Comparison of ENCODE assay signal across 9 cellular contexts in genomic region chr1:50605186-50605875, GRCh38.
DNase-seq lines count a peak whose midpoint lies in the region; ATAC-seq and TF ChIP-seq lines count a peak whose summit lies in the region.
"Had no signal": no experiment of that assay in that cellular context is flagged by ENCODE, and none has a peak within 500 bp of the region (broad histone marks: within the 10 kb centered on the region; RNA-seq: fewer than 3 reads in every experiment).

No MANE protein-coding gene starts in this region.

- H3K18ac ChIP-seq in IMR-90 (ENCODE audit: low read depth, low read length), result no peak overlapping the region

- CTCF ChIA-PET in IMR-90 (lab: Yijun Ruan, JAX) (interaction anchor here (0.6 to 1.3 kb wide), 10 partner anchors 9 to 436 kb away, joined by 3 to 8 read pairs (median 4); no protein-coding TSS in a partner anchor), PC-3 (lab: Charles Lee) (no interaction called here)

- H2BK120ac ChIP-seq in IMR-90 (ENCODE audit: low read depth, low read length), result no peak overlapping the region

- no peak overlapping the region for H4K5ac ChIP-seq in IMR-90 (ENCODE audit: low read depth, low read length)

- H3K9me3 ChIP-seq in IMR-90 (ENCODE audit: control insufficient read depth, insufficient read depth, low read length) (no peaks in the 10 kb centered on the region), PC-3 (ENCODE audit: low read length) (no peaks in the 10 kb centered on the region), fibroblast of lung (ENCODE audit: control insufficient read depth, insufficient read depth, low read depth, low read length) (no peaks in the 10 kb centered on the region), transverse colon (no peaks in the 10 kb centered on the region)
- H3K9me3 ChIP-seq: BLaER1 treated with 17β-estradiol and CSF1 and Interleukin-3, amounts not matched to agents 10 nM and 100 nM had no signal

- no peak overlapping the region for H2AK5ac ChIP-seq in IMR-90 (ENCODE audit: low read depth, low read length)

- H3K23ac ChIP-seq in IMR-90 (ENCODE audit: low read depth, low read length), result no peak overlapping the region

- H3K4me2 ChIP-seq in IMR-90 (ENCODE audit: low read depth, low read length) (no peak overlapping the region), PC-3 (ENCODE audit: low read length) (no peak overlapping the region), fibroblast of lung (ENCODE audit: extremely low read depth, insufficient read depth, low read length) (no peak overlapping the region)
- H3K4me2 ChIP-seq: BLaER1 treated with 17β-estradiol and CSF1 and Interleukin-3, amounts not matched to agents 10 nM and 100 nM had no signal

- TF ChIP-seq EP300 in transverse colon (IDR thresholded peaks at IDR 0.05; ENCODE audit: low read depth), result no peak

- no peaks in the 10 kb centered on the region for H3F3A ChIP-seq in PC-3 (ENCODE audit: low read length, unreplicated experiment)

- H3K27me3 ChIP-seq in IMR-90 (ENCODE audit: control insufficient read depth, insufficient read depth, low read length) (no peaks in the 10 kb centered on the region), PC-3 (ENCODE audit: low read length) (no peaks in the 10 kb centered on the region), fibroblast of lung (ENCODE audit: control insufficient read depth, insufficient read depth, low read length) (no peaks in the 10 kb centered on the region), transverse colon (no peaks in the 10 kb centered on the region)
- H3K27me3 ChIP-seq: BLaER1 treated with 17β-estradiol and CSF1 and Interleukin-3, amounts not matched to agents 10 nM and 100 nM had no signal

- no CpG with 5 or more reads among the region's 2 CpGs for WGBS in IMR-90 (ENCODE audit: extremely low coverage in 2 of 2, insufficient read length in 1 of 2), 2 experiments
- 91 to 98% methylated on average over 2 of the region's 2 CpGs for WGBS in transverse colon (ENCODE audit: low coverage in 1 of 2), 2 donors

- H3K4me1 ChIP-seq in IMR-90 (ENCODE audit: control insufficient read depth, insufficient read depth, low read length) (peaks cover 4% of the 10 kb centered on the region; the same call in 1 of the 2 replicates), PC-3 (ENCODE audit: insufficient read depth, low read length) (peaks cover 13% of the 10 kb centered on the region), fibroblast of lung (ENCODE audit: control insufficient read depth, extremely low read depth, insufficient read depth, low read length) (peaks cover 2% of the 10 kb centered on the region), transverse colon (no peaks in the 10 kb centered on the region)

- H3K9me2 ChIP-seq in PC-3 (replicated peaks; ENCODE audit: low read length), result no peaks in the 10 kb centered on the region

- BruUV-seq in IMR-90 (replicated peaks; lab: Mats Ljungman, UMichigan) (no TSS peak), PC-3 (replicated peaks; lab: Mats Ljungman, UMichigan) (no TSS peak)

- DNase-seq in NOMO-1 (lab: John Stamatoyannopoulos, UW; ENCODE audit: unreplicated experiment in 2 of 2) (peak; percentile 12 to 25), NOMO-1 treated with dmso at 0.1 percent for 144 hours (lab: John Stamatoyannopoulos, UW; ENCODE audit: unreplicated experiment) (no peak), IMR-90 (peak; percentile 57), PC-3 (peak; percentile 22), fibroblast of lung (ENCODE audit: low read depth in 2 of 2) (peak; percentile 29 to 45), transverse colon (peak; percentile 10)
- DNase-seq in effector CD4-positive, alpha-beta T cell, result no peak

- no peak overlapping the region for H3K56ac ChIP-seq in IMR-90 (ENCODE audit: extremely low read depth, insufficient read depth, low read length)

- H3K36me3 ChIP-seq in IMR-90 (ENCODE audit: control insufficient read depth, insufficient read depth, low read length) (no peaks in the 10 kb centered on the region), PC-3 (ENCODE audit: low read depth, low read length) (no peaks in the 10 kb centered on the region), fibroblast of lung (ENCODE audit: control insufficient read depth, insufficient read depth, low read length) (no peaks in the 10 kb centered on the region), transverse colon (no peaks in the 10 kb centered on the region)

- TF ChIP-seq POLR2A in IMR-90 (IDR thresholded peaks at IDR 0.05; ENCODE audit: low read depth, low read length) (no peak), transverse colon (IDR thresholded peaks at IDR 0.05) (no peak)

- H3K79me2 ChIP-seq in PC-3 (ENCODE audit: low read length), result no peaks in the 10 kb centered on the region
- no peaks in the 10 kb centered on the region for H3K79me2 ChIP-seq in fibroblast of lung (ENCODE audit: control insufficient read depth, insufficient read depth, low read length)

- POLR2A ChIA-PET in IMR-90 (lab: Charles Lee; ENCODE audit: unreplicated experiment), result no interaction called here
- POLR2A ChIA-PET in PC-3 (lab: Charles Lee; ENCODE audit: unreplicated experiment), result interaction anchor here (0.7 kb wide), 1 partner anchor 15 kb away, joined by 3 read pairs; no protein-coding TSS in a partner anchor

- in situ Hi-C loops in IMR-90 (cut with MboI; ENCODE audit: low sequenced_read_pairs), result loop anchor here (5.0 kb wide), 1 partner anchor 238 kb away; no protein-coding TSS in a partner anchor
- in situ Hi-C loops in transverse colon (cut with MboI; ENCODE audit: low pct_ligation_motif_present in 1 of 4, low pct_unique_long_range_greater_than_20kb in 1 of 4, low sequenced_read_pairs in 3 of 4), result loop anchor here in 1 of 4 donors (10.0 kb wide), 1 partner anchor 231 kb away; no protein-coding TSS in a partner anchor

- H2BK15ac ChIP-seq in IMR-90 (ENCODE audit: low read depth, low read length), result no peak overlapping the region

- H3K14ac ChIP-seq in IMR-90 (replicated peaks; ENCODE audit: low read depth, low read length), result no peak overlapping the region

- H4K91ac ChIP-seq in IMR-90 (ENCODE audit: insufficient read depth, low read depth, low read length), result no peak overlapping the region

- no peaks in the 10 kb centered on the region for H3K9me1 ChIP-seq in IMR-90 (ENCODE audit: insufficient read depth, low read length)

- H2BK20ac ChIP-seq in IMR-90 (ENCODE audit: low read depth, low read length), result no peak overlapping the region

- ATAC-seq in IMR-90 (ENCODE audit: low read depth) (peak; percentile 73), PC-3 (no peak; the same call in 1 of the 2 replicates), GM18502 (IDR thresholded peaks at IDR 0.05; ENCODE audit: poor library complexity, unreplicated experiment) (no peak)

- no peak overlapping the region for H2AK9ac ChIP-seq in IMR-90 (replicated peaks; ENCODE audit: low read depth, low read length, poor library complexity)

- H4K20me1 ChIP-seq in IMR-90 (ENCODE audit: insufficient read depth, low read length), result no peaks in the 10 kb centered on the region
- H4K20me1 ChIP-seq in PC-3 (ENCODE audit: low read length), result no peaks in the 10 kb centered on the region
- no peaks in the 10 kb centered on the region for H4K20me1 ChIP-seq in fibroblast of lung (ENCODE audit: control insufficient read depth, extremely low read depth, insufficient read depth, low read length)
- H4K20me1 ChIP-seq: BLaER1 treated with 17β-estradiol and CSF1 and Interleukin-3, amounts not matched to agents 10 nM and 100 nM had no signal

- H2BK5ac ChIP-seq in IMR-90 (ENCODE audit: low read depth, low read length, poor library complexity, severe bottlenecking), result no peak overlapping the region

- H3K27ac ChIP-seq in IMR-90 (ENCODE audit: insufficient read depth, low read length) (no peak overlapping the region), PC-3 (ENCODE audit: low read length) (no peak overlapping the region), fibroblast of lung (ENCODE audit: insufficient read depth, low read length) (no peak overlapping the region), transverse colon (no peak overlapping the region)
- H3K27ac ChIP-seq: BLaER1 treated with 17β-estradiol and CSF1 and Interleukin-3, amounts not matched to agents 10 nM and 100 nM had no signal

- intact Hi-C loops in IMR-90 (cut with micrococcal nuclease), result loop anchor here (1.0 kb wide), 1 partner anchor 237 kb away; no protein-coding TSS in a partner anchor
- intact Hi-C loops in PC-3 (cut with micrococcal nuclease), result loop anchor here (1.0 kb wide), 1 partner anchor 237 kb away; no protein-coding TSS in a partner anchor
- intact Hi-C loops in transverse colon (cut with DNase I; ENCODE audit: low total_unique reads), result no loop called here

- no peak overlapping the region for H3K4ac ChIP-seq in IMR-90 (ENCODE audit: low read depth, low read length)

- H3K9ac ChIP-seq in IMR-90 (ENCODE audit: low read depth, low read length) (no peak overlapping the region), PC-3 (ENCODE audit: low read length) (no peak overlapping the region), fibroblast of lung (ENCODE audit: insufficient read depth, low read length) (no peak overlapping the region)
- H3K9ac ChIP-seq: BLaER1 treated with 17β-estradiol and CSF1 and Interleukin-3, amounts not matched to agents 10 nM and 100 nM had no signal

- dilution Hi-C loops in IMR-90 (cut with HindIII; ENCODE audit: low sequenced_read_pairs, unreplicated experiment), result no loop called here

- H4K8ac ChIP-seq in IMR-90 (ENCODE audit: low read depth in 2 of 2, low read length in 2 of 2), result no peak overlapping the region

- peak; percentile 69 for TF ChIP-seq CTCF in IMR-90 (conservative IDR thresholded peaks at IDR 0.05; ENCODE audit: low read depth, low read length)
- peak; percentile 45; the same call in 1 of the 2 replicates for TF ChIP-seq CTCF in PC-3 (conservative IDR thresholded peaks at IDR 0.05; ENCODE audit: low read depth, low read length)
- TF ChIP-seq CTCF in fibroblast of lung (conservative IDR thresholded peaks at IDR 0.05 in 1 of 2, IDR thresholded peaks at IDR 0.05 in 1 of 2; ENCODE audit: low read depth in 1 of 2, low read length in 2 of 2), result peak; percentile 59 to 62
- TF ChIP-seq CTCF in transverse colon (IDR thresholded peaks at IDR 0.05), result peak; percentile 7 to 52 (median 46)

- H3K4me3 ChIP-seq in IMR-90 (ENCODE audit: insufficient read depth, low read depth, low read length) (no peak overlapping the region), PC-3 (ENCODE audit: low read length) (no peak overlapping the region), fibroblast of lung (replicated peaks in 1 of 4; ENCODE audit: control extremely low read depth in 1 of 4, insufficient read depth in 1 of 4, low read depth in 3 of 4, low read length in 4 of 4) (no peak overlapping the region), transverse colon (no peak overlapping the region)
- H3K4me3 ChIP-seq: BLaER1 treated with 17β-estradiol and CSF1 and Interleukin-3, amounts not matched to agents 10 nM and 100 nM had no signal

- H3K79me1 ChIP-seq in IMR-90 (ENCODE audit: low read depth in 1 of 2, low read length in 2 of 2), result no peaks in the 10 kb centered on the region

- no peak overlapping the region for H2AFZ ChIP-seq in IMR-90 (replicated peaks; ENCODE audit: low read length, poor library complexity)
- H2AFZ ChIP-seq in PC-3 (ENCODE audit: low read length), result no peak overlapping the region
- H2AFZ ChIP-seq in fibroblast of lung (ENCODE audit: low read length), result no peak overlapping the region

- peak; percentile 73 for TF ChIP-seq RAD21 in IMR-90 (IDR thresholded peaks at IDR 0.05; ENCODE audit: low read length)

TF ChIP-seq in IMR-90, 13 proteins besides CTCF, POLR2A, EP300 and RAD21:
- TF ChIP-seq SMC3 (IDR thresholded peaks at IDR 0.05; ENCODE audit: low read depth, low read length) (peak; percentile 81), MAZ (IDR thresholded peaks at IDR 0.05; ENCODE audit: borderline replicate concordance, low read depth, low read length) (no peak)

Comparison
In these comparisons a context has a peak if more than half of its experiments do, and no peak if none do; other contexts are left out.
1. DNase-seq: peak in NOMO-1 (2 of 2), IMR-90 (single experiment), PC-3 (single experiment), fibroblast of lung (2 of 2) and transverse colon (single experiment); none in NOMO-1 treated with dmso at 0.1 percent for 144 hours (single experiment) and effector CD4-positive, alpha-beta T cell (single experiment).
2. Peak in every context shown above with its lines, with median percentiles within 50 percentile points of each other: CTCF ChIP-seq.